Comparison of ENCODE assay signal across 18 cellular contexts in the genomic region with DNA sequence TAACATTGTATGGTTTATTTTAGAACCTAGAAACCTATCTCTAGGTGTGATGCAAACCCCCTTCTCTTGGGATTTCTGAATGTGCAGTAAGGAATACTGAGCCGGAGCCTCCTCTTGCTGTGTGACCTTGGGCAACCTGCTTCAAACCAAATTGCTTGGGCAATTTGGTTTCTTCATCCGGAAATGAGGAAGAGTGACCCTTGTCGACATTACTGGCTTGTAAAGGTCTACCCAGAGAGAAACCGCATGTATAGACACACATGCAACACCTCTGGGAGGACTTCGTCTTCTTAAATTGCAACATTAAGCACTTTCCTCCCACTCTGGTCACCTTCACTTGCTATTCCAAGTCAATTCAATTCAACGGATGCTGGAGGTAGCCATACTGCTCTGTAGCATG.
"Had no signal": no experiment of that assay in that cellular context is flagged by ENCODE, and none has a peak within 500 bp of the region (broad histone marks: within the 10 kb centered on the region; RNA-seq: fewer than 3 reads in every experiment).

No MANE protein-coding gene starts in this region.

- H3K27me3 Mint-ChIP-seq: activated naive CD8-positive, alpha-beta T cell treated with anti-CD3 and anti-CD28 coated beads for 36 hours; central memory CD8-positive, alpha-beta T cell; effector memory CD8-positive, alpha-beta T cell had no signal

- H3K9me3 ChIP-seq: lower lobe of right lung, thoracic aorta had no signal

- H3K4me2 ChIP-seq: neural progenitor cell had no signal

- H3K36me3 ChIP-seq: lower lobe of right lung, neural progenitor cell, thoracic aorta had no signal

- H3K9me3 Mint-ChIP-seq: activated naive CD8-positive, alpha-beta T cell treated with anti-CD3 and anti-CD28 coated beads for 36 hours; central memory CD8-positive, alpha-beta T cell; effector memory CD8-positive, alpha-beta T cell; naive B cell; neural progenitor cell; type B pancreatic cell had no signal

- H3K27ac ChIP-seq: lower lobe of right lung, neural progenitor cell, thoracic aorta had no signal

- H2AFZ ChIP-seq: neural progenitor cell had no signal

- H3K36me3 Mint-ChIP-seq: activated naive CD8-positive, alpha-beta T cell treated with anti-CD3 and anti-CD28 coated beads for 36 hours; naive B cell; neural progenitor cell; type B pancreatic cell had no signal

- H3K4me3 ChIP-seq: lower lobe of right lung, neural progenitor cell, thoracic aorta had no signal

- H3K4me3 Mint-ChIP-seq: activated naive CD8-positive, alpha-beta T cell treated with anti-CD3 and anti-CD28 coated beads for 36 hours; central memory CD8-positive, alpha-beta T cell; effector memory CD8-positive, alpha-beta T cell; naive B cell; neural progenitor cell; type B pancreatic cell had no signal

- H3K27me3 ChIP-seq: neural progenitor cell had no signal

- DNase-seq: activated CD4-positive, alpha-beta T cell treated with anti-CD3 and anti-CD28 coated beads for 4 hours; activated CD4-positive, alpha-beta T cell treated with anti-CD3 and anti-CD28 coated beads, Interleukin-2, amount 50 U/mL, for 48 hours; activated CD4-positive, CD25-positive, alpha-beta regulatory T cell; activated naive CD4-positive, alpha-beta T cell treated with Interleukin-2 at 50 U/mL for 16 hours; activated naive CD8-positive, alpha-beta T cell treated with anti-CD3 and anti-CD28 coated beads for 36 hours; activated T-cell treated with anti-CD3 and anti-CD28 coated beads, Interleukin-2, amount 50 U/mL, for 48 hours; effector memory CD8-positive, alpha-beta T cell; foreskin melanocyte; lower lobe of right lung; mesendoderm; naive B cell; stimulated activated CD4-positive, alpha-beta T cell treated with anti-CD3 and anti-CD28 coated beads, Interleukin-4, amount 100 ng/mL, for 1 hour; stimulated activated naive CD4-positive, alpha-beta T cell treated with Interleukin-2 at 50 U/mL for 16 hours had no signal

- H3K4me1 Mint-ChIP-seq: activated naive CD8-positive, alpha-beta T cell treated with anti-CD3 and anti-CD28 coated beads for 36 hours; naive B cell had no signal

- H3K27ac Mint-ChIP-seq: activated naive CD8-positive, alpha-beta T cell treated with anti-CD3 and anti-CD28 coated beads for 36 hours; effector memory CD8-positive, alpha-beta T cell; neural progenitor cell; progenitor cell of endocrine pancreas; type B pancreatic cell had no signal
